14 cellular contexts compared by ENCODE assay signal in genomic region chr17:49022391-49022941, GRCh38. TPM values are rescaled to one million over a fixed set of nuclear protein-coding genes. Genes with fewer than 3 reads are reported as not detected.
DNase-seq lines count a peak whose midpoint lies in the region; TF ChIP-seq lines count a peak whose summit lies in the region.
"Had no signal": no experiment of that assay in that cellular context is flagged by ENCODE, and none has a peak within 500 bp of the region (broad histone marks: within the 10 kb centered on the region; RNA-seq: fewer than 3 reads in every experiment).

No MANE protein-coding gene starts in this region.

- H2AK5ac ChIP-seq in trophoblast cell (ENCODE audit: low read length), result no peak overlapping the region

- no CpG with 5 or more reads among the region's 6 CpGs for WGBS in trophoblast cell (ENCODE audit: extremely low coverage, insufficient coverage, insufficient read length)

- H2AFZ ChIP-seq in trophoblast cell (ENCODE audit: insufficient read depth, low read length, poor library complexity), result no peak overlapping the region

- peak overlapping the region; percentile 47 for H3K4me2 ChIP-seq in trophoblast cell (ENCODE audit: low read length)

- H3K23ac ChIP-seq in trophoblast cell (ENCODE audit: low read length), result no peak overlapping the region

- no peak overlapping the region for H3K4me3 Mint-ChIP-seq in CD8-positive, alpha-beta memory T cell

- CTCF ChIA-PET in CD8-positive, alpha-beta memory T cell (lab: Charles Lee), result no interaction called here

- TF ChIP-seq CTCF in fibroblast of pulmonary artery (IDR thresholded peaks at IDR 0.05; ENCODE audit: low read length, missing control alignments), result no peak

- H3K27me3 ChIP-seq in SJCRH30 (no peaks in the 10 kb centered on the region), trophoblast cell (ENCODE audit: insufficient read depth, low read length) (no peaks in the 10 kb centered on the region)
- no peaks in the 10 kb centered on the region for H3K27me3 ChIP-seq in CD8-positive, alpha-beta memory T cell (ENCODE audit: insufficient read depth, low read length, poor library complexity, severe bottlenecking)

- H3K79me1 ChIP-seq in trophoblast cell (ENCODE audit: low read length), result peaks cover 16% of the 10 kb centered on the region

- peaks cover 21% of the 10 kb centered on the region for H3K79me2 ChIP-seq in trophoblast cell (ENCODE audit: control insufficient read depth, insufficient read depth, low read length, poor library complexity)

- peak; percentile 47 to 74 for DNase-seq in SJCRH30
- DNase-seq in fibroblast of pulmonary artery (ENCODE audit: low read depth), result peak; percentile 83
- no peak for DNase-seq in trophoblast cell
- no peak for DNase-seq in CD8-positive, alpha-beta memory T cell
- no peak for DNase-seq in NCI-H1694 treated with DMSO at 0.1 percent for 48 hours (lab: John Stamatoyannopoulos, UW)
- DNase-seq in NCI-H1436 treated with DMSO at 0.1 percent for 48 hours (lab: John Stamatoyannopoulos, UW), result no peak
- DNase-seq in ureter (ENCODE audit: low spot score), result no peak
- DNase-seq: left cardiac atrium, NCI-H526, T-helper 2 cell had no signal

- H3K27ac ChIP-seq in SJCRH30 (peak overlapping the region; percentile 42; the same call in 1 of the 2 replicates), trophoblast cell (ENCODE audit: low read depth, low read length) (peak overlapping the region; percentile 83)
- H3K27ac ChIP-seq in CD8-positive, alpha-beta memory T cell (ENCODE audit: low read depth, low read length), result no peak overlapping the region
- H3K27ac ChIP-seq: coronary artery had no signal

- no peaks in the 10 kb centered on the region for H3K4me1 Mint-ChIP-seq in CD8-positive, alpha-beta memory T cell

- H3K9ac ChIP-seq in ES-I3 (ENCODE audit: low read depth, low read length) (peak overlapping the region; percentile 21), trophoblast cell (ENCODE audit: low read length) (no peak overlapping the region)

- POLR2A ChIA-PET in CD8-positive, alpha-beta memory T cell (lab: Charles Lee), result no interaction called here

- peaks cover 54% of the 10 kb centered on the region for H3K4me1 ChIP-seq in ES-I3 (ENCODE audit: insufficient read depth, low read length)
- H3K4me1 ChIP-seq in SJCRH30, result peaks cover 22% of the 10 kb centered on the region
- H3K4me1 ChIP-seq in trophoblast cell (ENCODE audit: control insufficient read depth in 1 of 2, insufficient read depth in 2 of 2, low read length in 2 of 2), result peaks cover 29 to 31% of the 10 kb centered on the region in 2 experiments
- no peaks in the 10 kb centered on the region for H3K4me1 ChIP-seq in CD8-positive, alpha-beta memory T cell (ENCODE audit: insufficient read depth, low read length)

- peak overlapping the region; percentile 63 for H2BK12ac ChIP-seq in trophoblast cell (ENCODE audit: low read length)

- H3K14ac ChIP-seq in trophoblast cell (ENCODE audit: low read length), result peak overlapping the region; percentile 43

- H2BK120ac ChIP-seq in trophoblast cell (ENCODE audit: insufficient read depth, low read length, poor library complexity), result peak overlapping the region; percentile 36

- H3K36me3 Mint-ChIP-seq in CD8-positive, alpha-beta memory T cell, result no peaks in the 10 kb centered on the region

- no peaks in the 10 kb centered on the region for H3K9me3 Mint-ChIP-seq in CD8-positive, alpha-beta memory T cell

- H3K18ac ChIP-seq in trophoblast cell (ENCODE audit: low read length), result no peak overlapping the region

- no peak overlapping the region for H3K4me3 ChIP-seq in SJCRH30
- no peak overlapping the region for H3K4me3 ChIP-seq in fibroblast of pulmonary artery (replicated peaks; ENCODE audit: low read depth, low read length)
- H3K4me3 ChIP-seq in trophoblast cell (ENCODE audit: low read depth, low read length), result no peak overlapping the region
- no peak overlapping the region for H3K4me3 ChIP-seq in CD8-positive, alpha-beta memory T cell (ENCODE audit: low read length)
- H3K4me3 ChIP-seq: coronary artery had no signal

- H3K4ac ChIP-seq in trophoblast cell (ENCODE audit: low read depth, low read length), result peak overlapping the region; percentile 96

- H3K27me3 Mint-ChIP-seq in CD8-positive, alpha-beta memory T cell, result peaks cover 14 to 46% of the 10 kb centered on the region in 2 donors

- no peaks in the 10 kb centered on the region for H3K9me3 ChIP-seq in ES-I3 (ENCODE audit: control insufficient read depth, insufficient read depth, low read length)
- H3K9me3 ChIP-seq in SJCRH30 (replicated peaks), result no peaks in the 10 kb centered on the region
- no peaks in the 10 kb centered on the region for H3K9me3 ChIP-seq in trophoblast cell (ENCODE audit: insufficient read depth, low read depth, low read length)
- H3K9me3 ChIP-seq in CD8-positive, alpha-beta memory T cell (ENCODE audit: low read length), result no peaks in the 10 kb centered on the region

- peak overlapping the region; percentile 72 for H4K91ac ChIP-seq in trophoblast cell (ENCODE audit: low read depth, low read length)

- peak overlapping the region; percentile 17 for H4K8ac ChIP-seq in trophoblast cell (ENCODE audit: low read depth, low read length)

- H3K27ac Mint-ChIP-seq in CD8-positive, alpha-beta memory T cell, result no peak overlapping the region

- H2BK5ac ChIP-seq in trophoblast cell (ENCODE audit: low read depth, low read length, poor library complexity), result peak overlapping the region; percentile 87

- no peak overlapping the region for H4K12ac ChIP-seq in trophoblast cell (ENCODE audit: low read depth, low read length)

- peaks cover 16% of the 10 kb centered on the region for H3K36me3 ChIP-seq in ES-I3 (ENCODE audit: insufficient read depth, low read length)
- H3K36me3 ChIP-seq in SJCRH30, result peaks cover 40% of the 10 kb centered on the region
- peaks cover 19% of the 10 kb centered on the region in 2 experiments for H3K36me3 ChIP-seq in trophoblast cell (ENCODE audit: control insufficient read depth in 1 of 2, insufficient read depth in 2 of 2, low read length in 2 of 2)
- H3K36me3 ChIP-seq in CD8-positive, alpha-beta memory T cell (ENCODE audit: insufficient read depth, low read length), result no peaks in the 10 kb centered on the region

RNA-seq across cellular contexts. Expression of gene IGF2BP1, which starts 25.3 kb away (rescaled TPM):
- 114 TPM in 2 replicates for total RNA-seq in SJCRH30 (2014; rRNA removed; shearing (Covaris generic))
- 159 and 165 TPM in 2 replicates for polyA plus RNA-seq in trophoblast cell (2013)
- under 1 TPM; 0.24 to 0.28 TPM for total RNA-seq in CD8-positive, alpha-beta memory T cell
- polyA plus RNA-seq in CD8-positive, alpha-beta memory T cell, result not detected
- total RNA-seq in ureter, result not detected
- total RNA-seq: HT-29, sciatic nerve had no signal

RNA-seq across cellular contexts. Expression of gene GIP, which starts 54.1 kb away (rescaled TPM):
- 0.16 and 0.91 TPM in 2 replicates for total RNA-seq in SJCRH30 (2014; rRNA removed; shearing (Covaris generic))
- 0.52 and 1.00 TPM in 2 replicates for polyA plus RNA-seq in trophoblast cell (2013)
- not detected for total RNA-seq in CD8-positive, alpha-beta memory T cell
- not detected for polyA plus RNA-seq in CD8-positive, alpha-beta memory T cell
- total RNA-seq in ureter, result not detected
- total RNA-seq: HT-29, left cardiac atrium, sciatic nerve had no signal

Comparison
In these comparisons a context has a peak if more than half of its experiments do, and no peak if none do; other contexts are left out.
1. DNase-seq: peak in SJCRH30 (2 of 2) and fibroblast of pulmonary artery (single experiment); none in trophoblast cell (0 of 2), CD8-positive, alpha-beta memory T cell (0 of 5), NCI-H1694 treated with DMSO at 0.1 percent for 48 hours (single experiment), NCI-H1436 treated with DMSO at 0.1 percent for 48 hours (single experiment) and ureter (single experiment).
2. RNA of gene IGF2BP1, which starts 25.3 kb away (total RNA-seq): 114 TPM in SJCRH30; 0.24 to 0.28 TPM in CD8-positive, alpha-beta memory T cell and not detected in ureter (single experiment); every median in the first group is over 10 times any median in the second.